ENCODE assay signal across 26 cellular contexts in genomic region chr3:100163787-100164186, GRCh38.
DNase-seq lines count a peak whose midpoint lies in the region.
"Had no signal": no experiment of that assay in that cellular context is flagged by ENCODE, and none has a peak within 500 bp of the region (broad histone marks: within the 10 kb centered on the region; RNA-seq: fewer than 3 reads in every experiment).

No MANE protein-coding gene starts in this region.

- peaks cover 17% of the 10 kb centered on the region; the same call in 1 of the 2 replicates for H3K36me3 ChIP-seq in SK-N-MC (ENCODE audit: insufficient read depth, low read length)
- H3K36me3 ChIP-seq: lower lobe of right lung, right lobe of liver, upper lobe of left lung had no signal

- H3K9me3 ChIP-seq in SK-N-MC (ENCODE audit: low read depth, low read length) = no peaks in the 10 kb centered on the region
- H3K9me3 ChIP-seq: lower lobe of right lung, mucosa of descending colon, right lobe of liver, upper lobe of left lung had no signal

- peak overlapping the region; percentile 66 for H3K27ac ChIP-seq in SK-N-MC
- H3K27ac ChIP-seq: lower lobe of right lung, parathyroid adenoma, PC-9, right lobe of liver, VCaP had no signal

- H3K4me3 ChIP-seq in SK-N-MC = no peak overlapping the region
- H3K4me3 ChIP-seq: lower lobe of right lung, mucosa of descending colon, PC-9, right lobe of liver, upper lobe of left lung had no signal

- no peak overlapping the region for H3K9ac ChIP-seq in SK-N-MC (ENCODE audit: insufficient read length)
- H3K9ac ChIP-seq: parathyroid adenoma had no signal

- no peak for DNase-seq in SK-N-MC (ENCODE audit: low read depth, low spot score)
- DNase-seq in fibroblast of gingiva (ENCODE audit: low read depth) = peak; percentile 72
- peak; percentile 12 for DNase-seq in iris pigment epithelial cell (ENCODE audit: low read depth)
- DNase-seq in stromal cell of bone marrow (ENCODE audit: low read depth) = peak; percentile 37
- DNase-seq in stimulated activated CD4-positive, alpha-beta T cell treated with anti-CD3 and anti-CD28 coated beads, Interleukin-4, amount 100 ng/mL, for 1 hour = no peak
- DNase-seq in NCI-H526 treated with DMSO at 0.1 percent for 48 hours (lab: John Stamatoyannopoulos, UW) = no peak
- DNase-seq in inferior parietal cortex (ENCODE audit: extremely low spot score) = no peak
- no peak for DNase-seq in NCI-H1105 (lab: John Stamatoyannopoulos, UW)
- DNase-seq: activated CD4-positive, alpha-beta T cell treated with anti-CD3 and anti-CD28 coated beads for 48 hours; activated gamma-delta T cell; activated naive CD8-positive, alpha-beta T cell treated with anti-CD3 and anti-CD28 coated beads, Interleukin-2, amount 10 ng/mL, durations not matched to agents 7 days and 5 days; activated T-cell treated with anti-CD3 and anti-CD28 coated beads, Interleukin-2, amount 50 U/mL, for 24 hours; GF-D8; lower lobe of right lung; mucosa of descending colon; NCI-H1048; NCI-H187; NCI-H2171; NCI-H510A; PC-9; right lobe of liver; SHP77; stimulated activated naive CD4-positive, alpha-beta T cell treated with Interleukin-2 at 50 U/mL for 16 hours; upper lobe of left lung had no signal

Comparison
In these comparisons a context has a peak if more than half of its experiments do, and no peak if none do; other contexts are left out.
1. DNase-seq: peak in fibroblast of gingiva (single experiment), iris pigment epithelial cell (single experiment) and stromal cell of bone marrow (single experiment); none in SK-N-MC (single experiment), stimulated activated CD4-positive, alpha-beta T cell treated with anti-CD3 and anti-CD28 coated beads, Interleukin-4, amount 100 ng/mL, for 1 hour (single experiment), NCI-H526 treated with DMSO at 0.1 percent for 48 hours (single experiment), inferior parietal cortex (single experiment) and NCI-H1105 (single experiment).